Comparison of ENCODE assay signal across 25 cellular contexts in genomic region chr6:65157025-65157424, GRCh38.
"Had no signal": no experiment of that assay in that cellular context is flagged by ENCODE, and none has a peak within 500 bp of the region (broad histone marks: within the 10 kb centered on the region; RNA-seq: fewer than 3 reads in every experiment).

No MANE protein-coding gene starts in this region.

- H3K4me3 ChIP-seq: colonic mucosa, esophagus squamous epithelium, gastrocnemius medialis, heart right ventricle, left lung, lower lobe of right lung, mucosa of descending colon had no signal

- H3K27me3 ChIP-seq: colonic mucosa, esophagus squamous epithelium, gastrocnemius medialis, heart right ventricle, left lung had no signal

- H3K27ac ChIP-seq: colonic mucosa, epithelial cell of prostate, esophagus squamous epithelium, gastrocnemius medialis, heart right ventricle, left lung, lower lobe of right lung had no signal

- H3K9me3 ChIP-seq: colonic mucosa, esophagus squamous epithelium, gastrocnemius medialis, heart right ventricle, left lung, lower lobe of right lung, mucosa of descending colon had no signal

- H3K36me3 ChIP-seq: colonic mucosa, esophagus squamous epithelium, gastrocnemius medialis, heart right ventricle, left lung, lower lobe of right lung had no signal

- H3K4me1 ChIP-seq: colonic mucosa, esophagus squamous epithelium, gastrocnemius medialis, heart right ventricle, left lung, lower lobe of right lung had no signal

- DNase-seq: colonic mucosa; cortex of kidney; effector CD8-positive, alpha-beta T cell; effector memory CD8-positive, alpha-beta T cell; endodermal cell; erythroblast; esophagus squamous epithelium; foreskin fibroblast; foreskin melanocyte; gastrocnemius medialis; glutamatergic neuron; head of caudate nucleus; heart right ventricle; hippocampal formation; left cardiac atrium; left lung; left ventricle myocardium superior; lower lobe of right lung; mesenchymal stem cell; mucosa of descending colon; naive B cell had no signal

- ATAC-seq: effector memory CD8-positive, alpha-beta T cell; esophagus mucosa; gastrocnemius medialis; heart right ventricle; left cardiac atrium; left lung; left ventricle myocardium superior; lower lobe of right lung; mucosa of descending colon had no signal

- FAIRE-seq: endometrium, keratinocyte had no signal
